In genomic region chr9:125143377-125144090, GRCh38 we compare ENCODE assay signal across 8 cellular contexts. TPM values are rescaled to one million over a fixed set of nuclear protein-coding genes. Genes with fewer than 3 reads are reported as not detected.
DNase-seq lines count a peak whose midpoint lies in the region; ATAC-seq, FAIRE-seq and TF ChIP-seq lines count a peak whose summit lies in the region.

SCAI (minus strand) TSS chr9:125143528; CDS start chr9:125143437, 91 bp downstream.

- peaks cover 1 to 24% (median 11%) of the 10 kb centered on the region in 3 experiments; a peak in 6 of 7 replicates for H3K36me3 Mint-ChIP-seq in H9 (ENCODE audit: insufficient read depth in 1 of 3, low read depth in 3 of 3)

- no peak within 1 kb of the TSS for H3K27ac ChIP-seq in H9 (ENCODE audit: insufficient read length, low read depth, low read length)
- no peak within 1 kb of the TSS for H3K27ac ChIP-seq in foreskin keratinocyte
- H3K27ac ChIP-seq in subcutaneous abdominal adipose tissue (ENCODE audit: low read depth, low read length) = no peak within 1 kb of the TSS

- H2BK15ac ChIP-seq in H9 (ENCODE audit: low read depth, low read length) = no peak within 1 kb of the TSS

- peak; percentile 99 for ATAC-seq in foreskin keratinocyte

- H3K4me3 ChIP-seq in neuron (ENCODE audit: low read length) (peak within 1 kb of the TSS; percentile 100), subcutaneous abdominal adipose tissue (ENCODE audit: low read depth in 1 of 5, low read length in 5 of 5) (peak within 1 kb of the TSS; percentile 67 to 78 (median 70))

- H3K4me2 ChIP-seq in H9 (ENCODE audit: insufficient read depth, insufficient read length, low read length) = peak within 1 kb of the TSS; percentile 90

- no peak within 1 kb of the TSS for H3T11ph ChIP-seq in H9 (ENCODE audit: low read length)

- H3K36me3 ChIP-seq in neuron (ENCODE audit: insufficient read depth, low read length) = peaks cover 25% of the 10 kb centered on the region
- H3K36me3 ChIP-seq in subcutaneous abdominal adipose tissue (ENCODE audit: control insufficient read depth in 5 of 5, insufficient read depth in 5 of 5, low read length in 5 of 5) = peaks cover 0 to 3% (median 0%) of the 10 kb centered on the region in 5 donors

- H3K79me2 ChIP-seq in H9 (ENCODE audit: insufficient read depth, low read length) = peaks cover 3% of the 10 kb centered on the region; the same call in 1 of the 2 replicates

- WGBS in H9 (ENCODE audit: extremely low coverage, insufficient read length, low lambda C conversion rate) = no CpG with 5 or more reads among the region's 46 CpGs

- H3K27ac Mint-ChIP-seq in H9 = peak within 1 kb of the TSS; percentile 96 to 99 (median 97)

- H2BK12ac ChIP-seq in H9 (ENCODE audit: insufficient read length, low read depth, low read length) = no peak within 1 kb of the TSS

- H3K18ac ChIP-seq in H9 (ENCODE audit: insufficient read length, low read depth, low read length) = no peak within 1 kb of the TSS

- H4K20me1 ChIP-seq in H9 (ENCODE audit: control insufficient read depth, insufficient read depth, insufficient read length) = no peaks in the 10 kb centered on the region

- no peak within 1 kb of the TSS for H3K56ac ChIP-seq in H9 (ENCODE audit: insufficient read length, low read depth, low read length)

- H2BK5ac ChIP-seq in H9 (ENCODE audit: insufficient read length, low read length) = no peak within 1 kb of the TSS

- H3K27me3 Mint-ChIP-seq in H9 (ENCODE audit: low read depth) = no peaks in the 10 kb centered on the region

- no peak within 1 kb of the TSS for H3K4ac ChIP-seq in H9 (ENCODE audit: low read depth, low read length)

- peak within 1 kb of the TSS; percentile 89 to 100 for H3K4me3 Mint-ChIP-seq in H9

- no peak within 1 kb of the TSS for H2BK20ac ChIP-seq in H9 (ENCODE audit: low read depth, low read length, poor library complexity, severe bottlenecking)

- TF ChIP-seq CTCF in H9 (conservative IDR thresholded peaks at IDR 0.05) = peak; percentile 98
- TF ChIP-seq CTCF in foreskin keratinocyte (conservative IDR thresholded peaks at IDR 0.05) = peak; percentile 99

- peaks cover 4% of the 10 kb centered on the region for H3K23me2 ChIP-seq in H9 (ENCODE audit: insufficient read length, low read depth, low read length, poor library complexity, severe bottlenecking)

- H3K23ac ChIP-seq in H9 (ENCODE audit: insufficient read length, low read depth, low read length) = no peak within 1 kb of the TSS

- DNase-seq in H9 (peak; percentile 100), M059J (ENCODE audit: low read depth) (peak; percentile 99), SHP77 (lab: John Stamatoyannopoulos, UW) (peak; percentile 99), foreskin keratinocyte (peak; percentile 92 to 95)
- DNase-seq in activated effector memory CD4-positive, alpha-beta T cell treated with anti-CD3 and anti-CD28 coated beads, Interleukin-2, amount 50 U/mL, for 16 hours = peak; percentile 99

- H3K79me1 ChIP-seq in H9 (ENCODE audit: insufficient read depth, low read depth, low read length, poor library complexity, severe bottlenecking) = no peaks in the 10 kb centered on the region

- no peak within 1 kb of the TSS for H4K5ac ChIP-seq in H9 (ENCODE audit: insufficient read length, low read depth, low read length)

- no peaks in the 10 kb centered on the region for H3K9me3 Mint-ChIP-seq in H9

- no peak within 1 kb of the TSS for H4K8ac ChIP-seq in H9 (replicated peaks; ENCODE audit: insufficient read length, low read depth, low read length)

- FAIRE-seq in G401.6 (lab: Jason Lieb, UNC) = peak; percentile 95

- no peaks in the 10 kb centered on the region for H3K27me3 ChIP-seq in H9 (ENCODE audit: insufficient read depth, low read length)
- H3K27me3 ChIP-seq in foreskin keratinocyte = no peaks in the 10 kb centered on the region
- no peaks in the 10 kb centered on the region for H3K27me3 ChIP-seq in neuron (ENCODE audit: insufficient read depth, low read length)
- H3K27me3 ChIP-seq in subcutaneous abdominal adipose tissue (ENCODE audit: control insufficient read depth in 5 of 5, insufficient read depth in 4 of 5, low read length in 5 of 5) = no peaks in the 10 kb centered on the region

- H2BK120ac ChIP-seq in H9 (ENCODE audit: low read depth, low read length, poor library complexity, severe bottlenecking) = no peak within 1 kb of the TSS

- no peaks in the 10 kb centered on the region for H3K9me3 ChIP-seq in H9 (ENCODE audit: control insufficient read depth, low read depth, low read length)
- no peaks in the 10 kb centered on the region for H3K9me3 ChIP-seq in neuron (ENCODE audit: low read length)
- H3K9me3 ChIP-seq in subcutaneous abdominal adipose tissue (ENCODE audit: control insufficient read depth in 5 of 5, low read length in 5 of 5) = no peaks in the 10 kb centered on the region

- no peak within 1 kb of the TSS for H2AK5ac ChIP-seq in H9 (ENCODE audit: insufficient read length, low read length)

- no peak within 1 kb of the TSS for H3K14ac ChIP-seq in H9 (ENCODE audit: insufficient read depth, low read length)

- H2AFZ ChIP-seq in H9 (ENCODE audit: low read length) = peak within 1 kb of the TSS; percentile 50
- peak within 1 kb of the TSS; percentile 24 for H2AFZ ChIP-seq in neuron (ENCODE audit: low read depth, low read length)

- H3K4me1 ChIP-seq in H9 (ENCODE audit: insufficient read depth, low read length) = no peaks in the 10 kb centered on the region
- peaks cover 7% of the 10 kb centered on the region for H3K4me1 ChIP-seq in foreskin keratinocyte
- peaks cover 9% of the 10 kb centered on the region for H3K4me1 ChIP-seq in neuron (ENCODE audit: insufficient read depth, low read length)
- H3K4me1 ChIP-seq in subcutaneous abdominal adipose tissue (ENCODE audit: control insufficient read depth in 5 of 5, insufficient read depth in 5 of 5, low read length in 5 of 5) = peaks cover 0 to 24% (median 11%) of the 10 kb centered on the region in 5 donors

- H4K91ac ChIP-seq in H9 (ENCODE audit: insufficient read length, low read depth, low read length) = no peak within 1 kb of the TSS

- H3K4me1 Mint-ChIP-seq in H9 = peaks cover 10 to 19% of the 10 kb centered on the region in 2 experiments

- H3K9ac ChIP-seq in H9 (ENCODE audit: extremely low read depth, insufficient read length, low read length) (peak within 1 kb of the TSS; percentile 79), subcutaneous abdominal adipose tissue (ENCODE audit: low read length in 5 of 5) (peak within 1 kb of the TSS; percentile 66 to 81 (median 75))

RNA-seq across cellular contexts. Expression of gene SCAI, which starts in this region (rescaled TPM):
- 14.1 and 15.5 TPM in 2 replicates for total RNA-seq in H9 (2021)
- total RNA-seq in M059J (2014; rRNA removed; shearing (Covaris generic)) = 1.1 and 3.0 TPM in 2 replicates
- total RNA-seq in foreskin keratinocyte = 3.5 and 3.7 TPM in 2 replicates
- 1.1 and 1.2 TPM in 2 replicates for polyA plus RNA-seq in foreskin keratinocyte
